16 cellular contexts compared by ENCODE assay signal in the genomic region with DNA sequence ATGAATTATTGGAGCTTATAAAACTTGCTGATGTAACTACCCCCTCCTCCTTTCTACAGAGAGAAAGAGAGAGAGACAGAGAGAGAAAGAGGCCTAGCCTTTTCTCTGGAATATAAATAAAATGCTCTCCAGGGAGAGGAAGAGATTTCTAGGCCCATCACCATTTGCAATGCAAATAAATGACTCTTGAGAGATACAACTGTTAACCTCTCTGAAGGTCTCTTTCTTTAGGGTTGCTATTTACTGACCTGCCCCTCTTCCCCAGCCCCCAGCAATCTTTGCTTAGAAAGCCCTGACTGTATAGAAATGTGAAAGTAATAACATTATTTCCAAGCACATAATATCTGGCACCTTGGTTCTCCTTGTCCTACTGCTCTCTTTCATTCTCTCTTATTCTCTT.
DNase-seq lines count a peak whose midpoint lies in the region; ATAC-seq and TF ChIP-seq lines count a peak whose summit lies in the region.
"Had no signal": no experiment of that assay in that cellular context is flagged by ENCODE, and none has a peak within 500 bp of the region (broad histone marks: within the 10 kb centered on the region; RNA-seq: fewer than 3 reads in every experiment).

No MANE protein-coding gene starts in this region.

- no peak overlapping the region for H3K4me3 ChIP-seq in mesendoderm (ENCODE audit: low read length)
- no peak overlapping the region for H3K4me3 ChIP-seq in colonic mucosa
- H3K4me3 ChIP-seq: A549 had no signal

- H3K4me1 ChIP-seq in mesendoderm (ENCODE audit: control insufficient read depth, low read depth, low read length) (no peaks in the 10 kb centered on the region), colonic mucosa (no peaks in the 10 kb centered on the region)
- H3K4me1 ChIP-seq: A549, BE2C had no signal

- H3K4ac ChIP-seq in mesendoderm (ENCODE audit: low read depth, low read length): no peak overlapping the region

- peak; percentile 94 for ATAC-seq in WTC11
- no peak for ATAC-seq in left ventricle myocardium superior
- no peak for ATAC-seq in activated T-cell treated with anti-CD3 and anti-CD28 coated beads, Interleukin-2, amount 50 U/mL, for 72 hours (replicated peaks in 1 of 2)
- ATAC-seq: A549; CD8-positive, alpha-beta T cell had no signal

- H3K4me1 Mint-ChIP-seq in WTC11: peaks cover 9% of the 10 kb centered on the region
- no peaks in the 10 kb centered on the region for H3K4me1 Mint-ChIP-seq in activated T-cell treated with anti-CD3 and anti-CD28 coated beads, Interleukin-2, amount 50 U/mL, for 72 hours (ENCODE audit: low read depth)
- H3K4me1 Mint-ChIP-seq: CD14-positive monocyte had no signal

- H2BK5ac ChIP-seq in mesendoderm (ENCODE audit: low read length): no peak overlapping the region

- no peak overlapping the region for H2AK5ac ChIP-seq in mesendoderm (ENCODE audit: low read length)

- H4K5ac ChIP-seq in mesendoderm (ENCODE audit: low read length): no peak overlapping the region

- no peak overlapping the region for H4K8ac ChIP-seq in mesendoderm (ENCODE audit: low read depth, low read length)

- H2BK120ac ChIP-seq in mesendoderm (ENCODE audit: low read depth, low read length): no peak overlapping the region

- no peaks in the 10 kb centered on the region for H3K9me3 ChIP-seq in colonic mucosa
- H3K9me3 ChIP-seq: BE2C had no signal

- no peak overlapping the region for H3K56ac ChIP-seq in mesendoderm (ENCODE audit: low read length)

- H3K27me3 Mint-ChIP-seq in WTC11 (ENCODE audit: low read depth): peaks cover 99% of the 10 kb centered on the region
- no peaks in the 10 kb centered on the region for H3K27me3 Mint-ChIP-seq in activated T-cell treated with anti-CD3 and anti-CD28 coated beads, Interleukin-2, amount 50 U/mL, for 72 hours (ENCODE audit: low read depth)

- no peak overlapping the region for H3K27ac ChIP-seq in mesendoderm (ENCODE audit: low read depth, low read length)
- no peak overlapping the region for H3K27ac ChIP-seq in colonic mucosa
- H3K27ac ChIP-seq: A549, HL-60 had no signal

- no peak overlapping the region for H3K4me2 ChIP-seq in mesendoderm (ENCODE audit: low read length)
- H3K4me2 ChIP-seq: A549 had no signal

- peak; percentile 3 to 40 for DNase-seq in NCI-H526 (lab: John Stamatoyannopoulos, UW)
- no peak for DNase-seq in WTC11 (ENCODE audit: low spot score)
- peak; percentile 8 for DNase-seq in mesendoderm
- DNase-seq in left ventricle myocardium superior: no peak
- DNase-seq in NCI-H82 treated with DMSO at 0.1 percent for 48 hours (lab: John Stamatoyannopoulos, UW; ENCODE audit: unreplicated experiment): no peak
- DNase-seq in activated T-cell treated with anti-CD3 and anti-CD28 coated beads, Interleukin-2, amount 50 U/mL, for 72 hours: no peak
- DNase-seq in colonic mucosa: no peak
- DNase-seq: BE2C; CD8-positive, alpha-beta T cell; COR-L47; DMS153; DMS79 treated with DMSO at 0.1 percent for 48 hours; EL had no signal

- POLR2A ChIA-PET in WTC11 (lab: Charles Lee): no interaction called here

- no peaks in the 10 kb centered on the region for H3K36me3 ChIP-seq in mesendoderm (ENCODE audit: control insufficient read depth, insufficient read depth, low read length)
- no peaks in the 10 kb centered on the region for H3K36me3 ChIP-seq in colonic mucosa
- H3K36me3 ChIP-seq: BE2C had no signal

- no peak overlapping the region; the same call in 1 of the 2 replicates for H3K4me3 Mint-ChIP-seq in WTC11
- H3K4me3 Mint-ChIP-seq in activated T-cell treated with anti-CD3 and anti-CD28 coated beads, Interleukin-2, amount 50 U/mL, for 72 hours: no peak overlapping the region
- H3K4me3 Mint-ChIP-seq: CD14-positive monocyte; CD8-positive, alpha-beta T cell had no signal

- no peaks in the 10 kb centered on the region for H3K9me3 Mint-ChIP-seq in WTC11
- peaks cover 7 to 11% of the 10 kb centered on the region in 2 donors for H3K9me3 Mint-ChIP-seq in activated T-cell treated with anti-CD3 and anti-CD28 coated beads, Interleukin-2, amount 50 U/mL, for 72 hours

- H3K27me3 ChIP-seq in mesendoderm (ENCODE audit: insufficient read depth, low read length, poor library complexity) (peaks cover 2% of the 10 kb centered on the region), colonic mucosa (no peaks in the 10 kb centered on the region)
- H3K27me3 ChIP-seq: BE2C had no signal

- intact Hi-C loops in left ventricle myocardium superior (cut with micrococcal nuclease) (no loop called here), colonic mucosa (cut with DNase I) (no loop called here)

- H3K27ac Mint-ChIP-seq in WTC11: no peak overlapping the region
- no peak overlapping the region for H3K27ac Mint-ChIP-seq in activated T-cell treated with anti-CD3 and anti-CD28 coated beads, Interleukin-2, amount 50 U/mL, for 72 hours
- H3K27ac Mint-ChIP-seq: CD14-positive monocyte; CD8-positive, alpha-beta T cell had no signal

- H3K36me3 Mint-ChIP-seq in WTC11: no peaks in the 10 kb centered on the region
- no peaks in the 10 kb centered on the region for H3K36me3 Mint-ChIP-seq in activated T-cell treated with anti-CD3 and anti-CD28 coated beads, Interleukin-2, amount 50 U/mL, for 72 hours (ENCODE audit: insufficient read depth in 2 of 2)
- H3K36me3 Mint-ChIP-seq: CD14-positive monocyte; CD8-positive, alpha-beta T cell had no signal

- H3K79me2 ChIP-seq in mesendoderm (ENCODE audit: control insufficient read depth, insufficient read depth, low read length): no peaks in the 10 kb centered on the region

- TF ChIP-seq CTCF in WTC11 (IDR thresholded peaks at IDR 0.05): no peak
- no peak for TF ChIP-seq CTCF in colonic mucosa (IDR thresholded peaks at IDR 0.05)

- no peak overlapping the region for H3K23ac ChIP-seq in mesendoderm (ENCODE audit: low read length)

- no peak overlapping the region for H3K18ac ChIP-seq in mesendoderm (ENCODE audit: low read length)

- no peaks in the 10 kb centered on the region for H3K79me1 ChIP-seq in mesendoderm (ENCODE audit: low read length)

- CTCF ChIA-PET in WTC11 (lab: Charles Lee): no interaction called here

- H3K9ac ChIP-seq in mesendoderm (ENCODE audit: low read length) (no peak overlapping the region), colonic mucosa (ENCODE audit: low read depth in 2 of 2, low read length in 2 of 2) (no peak overlapping the region)

- H2BK15ac ChIP-seq in mesendoderm (replicated peaks; ENCODE audit: low read depth): peak overlapping the region; percentile 92

TF ChIP-seq in WTC11, 78 proteins besides CTCF, POLR2A, EP300 and RAD21:
- TF ChIP-seq, protein P1, sequence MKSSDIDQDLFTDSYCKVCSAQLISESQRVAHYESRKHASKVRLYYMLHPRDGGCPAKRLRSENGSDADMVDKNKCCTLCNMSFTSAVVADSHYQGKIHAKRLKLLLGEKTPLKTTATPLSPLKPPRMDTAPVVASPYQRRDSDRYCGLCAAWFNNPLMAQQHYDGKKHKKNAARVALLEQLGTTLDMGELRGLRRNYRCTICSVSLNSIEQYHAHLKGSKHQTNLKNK (CRISPR knock-in tag; IDR thresholded peaks at IDR 0.05): no peak
- TF ChIP-seq JUN (CRISPR knock-in tag; IDR thresholded peaks at IDR 0.05) (no peak), NFATC4 (CRISPR knock-in tag; IDR thresholded peaks at IDR 0.05) (no peak), TEAD1 (CRISPR knock-in tag; IDR thresholded peaks at IDR 0.05) (no peak), RORB (CRISPR knock-in tag; IDR thresholded peaks at IDR 0.05) (no peak), SMAD3 (CRISPR knock-in tag; IDR thresholded peaks at IDR 0.05; ENCODE audit: borderline replicate concordance) (no peak), ZNF671 (CRISPR knock-in tag; IDR thresholded peaks at IDR 0.05) (no peak), ZNF317 (CRISPR knock-in tag; IDR thresholded peaks at IDR 0.05; ENCODE audit: borderline replicate concordance, low read depth) (no peak), ZNF232 (CRISPR knock-in tag; IDR thresholded peaks at IDR 0.05) (no peak), CREB1 (CRISPR knock-in tag; IDR thresholded peaks at IDR 0.05) (no peak)
- TF ChIP-seq, protein P2, sequence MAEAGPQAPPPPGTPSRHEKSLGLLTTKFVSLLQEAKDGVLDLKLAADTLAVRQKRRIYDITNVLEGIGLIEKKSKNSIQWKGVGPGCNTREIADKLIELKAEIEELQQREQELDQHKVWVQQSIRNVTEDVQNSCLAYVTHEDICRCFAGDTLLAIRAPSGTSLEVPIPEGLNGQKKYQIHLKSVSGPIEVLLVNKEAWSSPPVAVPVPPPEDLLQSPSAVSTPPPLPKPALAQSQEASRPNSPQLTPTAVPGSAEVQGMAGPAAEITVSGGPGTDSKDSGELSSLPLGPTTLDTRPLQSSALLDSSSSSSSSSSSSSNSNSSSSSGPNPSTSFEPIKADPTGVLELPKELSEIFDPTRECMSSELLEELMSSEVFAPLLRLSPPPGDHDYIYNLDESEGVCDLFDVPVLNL (CRISPR knock-in tag; IDR thresholded peaks at IDR 0.05; ENCODE audit: borderline replicate concordance, low read depth): no peak
- TF ChIP-seq, protein P3, sequence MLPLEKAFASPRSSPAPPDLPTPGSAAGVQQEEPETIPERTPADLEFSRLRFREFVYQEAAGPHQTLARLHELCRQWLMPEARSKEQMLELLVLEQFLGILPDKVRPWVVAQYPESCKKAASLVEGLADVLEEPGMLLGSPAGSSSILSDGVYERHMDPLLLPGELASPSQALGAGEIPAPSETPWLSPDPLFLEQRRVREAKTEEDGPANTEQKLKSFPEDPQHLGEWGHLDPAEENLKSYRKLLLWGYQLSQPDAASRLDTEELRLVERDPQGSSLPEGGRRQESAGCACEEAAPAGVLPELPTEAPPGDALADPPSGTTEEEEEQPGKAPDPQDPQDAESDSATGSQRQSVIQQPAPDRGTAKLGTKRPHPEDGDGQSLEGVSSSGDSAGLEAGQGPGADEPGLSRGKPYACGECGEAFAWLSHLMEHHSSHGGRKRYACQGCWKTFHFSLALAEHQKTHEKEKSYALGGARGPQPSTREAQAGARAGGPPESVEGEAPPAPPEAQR (CRISPR knock-in tag; IDR thresholded peaks at IDR 0.05): no peak

Comparison
In these comparisons a context has a peak if more than half of its experiments do, and no peak if none do; other contexts are left out.
1. DNase-seq: peak in NCI-H526 (2 of 2) and mesendoderm (single experiment); none in WTC11 (single experiment), left ventricle myocardium superior (single experiment), NCI-H82 treated with DMSO at 0.1 percent for 48 hours (single experiment), activated T-cell treated with anti-CD3 and anti-CD28 coated beads, Interleukin-2, amount 50 U/mL, for 72 hours (0 of 2) and colonic mucosa (single experiment).